19 cellular contexts compared by ENCODE assay signal in genomic region chr17:76051071-76051467, GRCh38. TPM values are rescaled to one million over a fixed set of nuclear protein-coding genes. Genes with fewer than 3 reads are reported as not detected.
DNase-seq lines count a peak whose midpoint lies in the region; ATAC-seq, FAIRE-seq and TF ChIP-seq lines count a peak whose summit lies in the region.
"Had no signal": no experiment of that assay in that cellular context is flagged by ENCODE, and none has a peak within 500 bp of the region (broad histone marks: within the 10 kb centered on the region; RNA-seq: fewer than 3 reads in every experiment).

No MANE protein-coding gene starts in this region.

- no peak overlapping the region for H2BK120ac ChIP-seq in mesenchymal stem cell (ENCODE audit: low read depth, low read length)

- no peak overlapping the region for H3K18ac ChIP-seq in mesenchymal stem cell (ENCODE audit: low read depth in 1 of 2, low read length in 2 of 2)

- H3K36me3 Mint-ChIP-seq in activated naive CD8-positive, alpha-beta T cell, result peaks cover 11% of the 10 kb centered on the region
- H3K36me3 Mint-ChIP-seq in activated naive CD8-positive, alpha-beta T cell treated with anti-CD3 and anti-CD28 coated beads for 36 hours, result peaks cover 19% of the 10 kb centered on the region
- H3K36me3 Mint-ChIP-seq in type B pancreatic cell, result peaks cover 43% of the 10 kb centered on the region
- peaks cover 52% of the 10 kb centered on the region for H3K36me3 Mint-ChIP-seq in activated naive CD4-positive, alpha-beta T cell treated with anti-CD3 and anti-CD28 coated beads, Interleukin-2, amount 10 ng/mL, durations not matched to agents 7 days and 5 days

- no peak overlapping the region for H3K4me3 ChIP-seq in bronchial epithelial cell (ENCODE audit: low read depth, low read length)
- H3K4me3 ChIP-seq in mesenchymal stem cell (ENCODE audit: insufficient read depth in 1 of 2, low read depth in 1 of 2, low read length in 2 of 2), result no peak overlapping the region

- H2BK15ac ChIP-seq in mesenchymal stem cell (ENCODE audit: low read depth, poor library complexity, severe bottlenecking), result no peak overlapping the region

- no peak overlapping the region for H3K4ac ChIP-seq in mesenchymal stem cell (ENCODE audit: low read depth in 1 of 2, low read length in 2 of 2)

- no peak overlapping the region for H2BK12ac ChIP-seq in mesenchymal stem cell (ENCODE audit: low read length in 2 of 2)

- H3K9ac ChIP-seq in mesenchymal stem cell (ENCODE audit: low read length), result no peak overlapping the region

- H3K4me3 Mint-ChIP-seq in activated naive CD8-positive, alpha-beta T cell, result no peak overlapping the region
- no peak overlapping the region for H3K4me3 Mint-ChIP-seq in activated naive CD8-positive, alpha-beta T cell treated with anti-CD3 and anti-CD28 coated beads for 36 hours
- H3K4me3 Mint-ChIP-seq in type B pancreatic cell, result peak overlapping the region; percentile 65
- no peak overlapping the region for H3K4me3 Mint-ChIP-seq in activated naive CD4-positive, alpha-beta T cell treated with anti-CD3 and anti-CD28 coated beads, Interleukin-2, amount 10 ng/mL, durations not matched to agents 7 days and 5 days
- H3K4me3 Mint-ChIP-seq: activated CD8-positive, alpha-beta T cell treated with anti-CD3 and anti-CD28 coated beads for 36 hours; brain; CD8-positive, alpha-beta memory T cell had no signal

- peaks cover 27% of the 10 kb centered on the region for H3K4me1 Mint-ChIP-seq in activated naive CD8-positive, alpha-beta T cell (ENCODE audit: low read depth)
- H3K4me1 Mint-ChIP-seq in activated naive CD8-positive, alpha-beta T cell treated with anti-CD3 and anti-CD28 coated beads for 36 hours, result peaks cover 14% of the 10 kb centered on the region
- H3K4me1 Mint-ChIP-seq in type B pancreatic cell (ENCODE audit: unreplicated experiment), result peaks cover 14% of the 10 kb centered on the region
- no peaks in the 10 kb centered on the region for H3K4me1 Mint-ChIP-seq in activated naive CD4-positive, alpha-beta T cell treated with anti-CD3 and anti-CD28 coated beads, Interleukin-2, amount 10 ng/mL, durations not matched to agents 7 days and 5 days

- no peaks in the 10 kb centered on the region for H3K9me3 Mint-ChIP-seq in activated naive CD8-positive, alpha-beta T cell (ENCODE audit: low read depth)
- no peaks in the 10 kb centered on the region for H3K9me3 Mint-ChIP-seq in activated naive CD8-positive, alpha-beta T cell treated with anti-CD3 and anti-CD28 coated beads for 36 hours
- H3K9me3 Mint-ChIP-seq in type B pancreatic cell, result peaks cover 4% of the 10 kb centered on the region
- no peaks in the 10 kb centered on the region for H3K9me3 Mint-ChIP-seq in activated naive CD4-positive, alpha-beta T cell treated with anti-CD3 and anti-CD28 coated beads, Interleukin-2, amount 10 ng/mL, durations not matched to agents 7 days and 5 days
- H3K9me3 Mint-ChIP-seq: activated CD8-positive, alpha-beta T cell treated with anti-CD3 and anti-CD28 coated beads for 36 hours; brain; CD8-positive, alpha-beta memory T cell had no signal

- WGBS in mesenchymal stem cell, result 98% methylated on average over 4 of the region's 6 CpGs

- no peak overlapping the region for H3K23ac ChIP-seq in mesenchymal stem cell (ENCODE audit: low read length in 2 of 2)

- no peak overlapping the region for H4K8ac ChIP-seq in mesenchymal stem cell (ENCODE audit: low read length)

- H3K9me3 ChIP-seq in mesenchymal stem cell (ENCODE audit: control insufficient read depth, low read length), result peaks cover 3% of the 10 kb centered on the region

- H3K27me3 ChIP-seq in bronchial epithelial cell (ENCODE audit: control insufficient read depth, insufficient read depth, low read length) (no peaks in the 10 kb centered on the region), mesenchymal stem cell (ENCODE audit: control insufficient read depth in 1 of 2, insufficient read depth in 1 of 2, low read length in 2 of 2) (no peaks in the 10 kb centered on the region)

- H3K4me2 ChIP-seq in mesenchymal stem cell (ENCODE audit: low read length, poor library complexity, severe bottlenecking), result peak overlapping the region; percentile 24

- H3K4me1 ChIP-seq in mesenchymal stem cell (ENCODE audit: control insufficient read depth, insufficient read depth, low read depth, low read length), result peaks cover 30% of the 10 kb centered on the region

- peak overlapping the region; percentile 50 for H2AK5ac ChIP-seq in mesenchymal stem cell (ENCODE audit: low read length, severe bottlenecking)

- H2BK5ac ChIP-seq in mesenchymal stem cell (ENCODE audit: low read depth, low read length, poor library complexity, severe bottlenecking), result peak overlapping the region; percentile 90

- H3K36me3 ChIP-seq in bronchial epithelial cell (ENCODE audit: control insufficient read depth, insufficient read depth, low read length), result peaks cover 12% of the 10 kb centered on the region
- H3K36me3 ChIP-seq in mesenchymal stem cell (ENCODE audit: control insufficient read depth in 1 of 2, insufficient read depth in 2 of 2, low read depth in 1 of 2, low read length in 2 of 2), result peaks cover 47 to 88% of the 10 kb centered on the region in 2 experiments

- no peak overlapping the region for H2AFZ ChIP-seq in mesenchymal stem cell (ENCODE audit: low read depth, low read length)

- H3K27ac Mint-ChIP-seq in activated naive CD8-positive, alpha-beta T cell, result peak overlapping the region; percentile 9
- H3K27ac Mint-ChIP-seq in activated naive CD8-positive, alpha-beta T cell treated with anti-CD3 and anti-CD28 coated beads for 36 hours, result no peak overlapping the region
- peak overlapping the region; percentile 93 for H3K27ac Mint-ChIP-seq in type B pancreatic cell
- no peak overlapping the region for H3K27ac Mint-ChIP-seq in activated naive CD4-positive, alpha-beta T cell treated with anti-CD3 and anti-CD28 coated beads, Interleukin-2, amount 10 ng/mL, durations not matched to agents 7 days and 5 days

- TF ChIP-seq CTCF in bronchial epithelial cell (IDR thresholded peaks at IDR 0.05; ENCODE audit: insufficient read depth, low read length, severe bottlenecking) (no peak), type B pancreatic cell (conservative IDR thresholded peaks at IDR 0.05) (no peak)

- H3K27ac ChIP-seq in mesenchymal stem cell (ENCODE audit: low read length, poor library complexity, severe bottlenecking), result peak overlapping the region; percentile 98

- peaks cover 13% of the 10 kb centered on the region for H3K79me1 ChIP-seq in mesenchymal stem cell (replicated peaks; ENCODE audit: low read length, poor library complexity, severe bottlenecking)

- DNase-seq in activated naive CD8-positive, alpha-beta T cell treated with anti-CD3 and anti-CD28 coated beads for 36 hours, result no peak
- DNase-seq in bronchial epithelial cell (ENCODE audit: low read depth) (peak; percentile 78), mesenchymal stem cell (no peak), type B pancreatic cell (ENCODE audit: extremely low spot score, unreplicated experiment) (no peak), NCI-H2171 treated with DMSO at 0.1 percent for 48 hours (lab: John Stamatoyannopoulos, UW) (no peak)
- no peak for DNase-seq in activated naive CD4-positive, alpha-beta T cell treated with anti-CD3 and anti-CD28 coated beads, Interleukin-2, amount 10 ng/mL, durations not matched to agents 7 days and 5 days
- DNase-seq: activated CD8-positive, alpha-beta T cell treated with anti-CD3 and anti-CD28 coated beads for 36 hours; CD8-positive, alpha-beta memory T cell; effector CD4-positive, alpha-beta T cell; EL; NCI-H1930; NCI-H526 treated with DMSO at 0.1 percent for 48 hours had no signal

- H4K91ac ChIP-seq in mesenchymal stem cell (ENCODE audit: low read length), result no peak overlapping the region

- no peaks in the 10 kb centered on the region for H3K27me3 Mint-ChIP-seq in activated naive CD8-positive, alpha-beta T cell
- H3K27me3 Mint-ChIP-seq in activated naive CD8-positive, alpha-beta T cell treated with anti-CD3 and anti-CD28 coated beads for 36 hours, result no peaks in the 10 kb centered on the region
- H3K27me3 Mint-ChIP-seq in type B pancreatic cell, result no peaks in the 10 kb centered on the region
- no peaks in the 10 kb centered on the region for H3K27me3 Mint-ChIP-seq in activated naive CD4-positive, alpha-beta T cell treated with anti-CD3 and anti-CD28 coated beads, Interleukin-2, amount 10 ng/mL, durations not matched to agents 7 days and 5 days
- H3K27me3 Mint-ChIP-seq: activated CD8-positive, alpha-beta T cell treated with anti-CD3 and anti-CD28 coated beads for 36 hours; brain; CD8-positive, alpha-beta memory T cell had no signal

- no peak overlapping the region for H3K14ac ChIP-seq in mesenchymal stem cell (ENCODE audit: low read length in 2 of 2)

- no peak for FAIRE-seq in bronchial epithelial cell (lab: Jason Lieb, UNC)
- FAIRE-seq: HTR-8/SVneo had no signal

- ATAC-seq in GM19397 (IDR thresholded peaks at IDR 0.05; ENCODE audit: unreplicated experiment), result no peak
- ATAC-seq: activated CD8-positive, alpha-beta T cell treated with anti-CD3 and anti-CD28 coated beads for 36 hours had no signal

- CTCF ChIA-PET in activated naive CD4-positive, alpha-beta T cell treated with anti-CD3 and anti-CD28 coated beads, Interleukin-2, amount 10 ng/mL, durations not matched to agents 7 days and 5 days (lab: Charles Lee), result interaction anchor here (0.9 to 1.2 kb wide), 2 partner anchors 37 to 287 kb away, joined by 3 read pairs; no protein-coding TSS in a partner anchor

RNA-seq across cellular contexts. Expression of gene SRP68, which starts 21.2 kb away (rescaled TPM):
- 100 to 1,000 TPM; 140 to 141 TPM for total RNA-seq in activated naive CD8-positive, alpha-beta T cell treated with anti-CD3 and anti-CD28 coated beads for 36 hours
- total RNA-seq in bronchial epithelial cell (42.9 and 54.8 TPM in 2 replicates), type B pancreatic cell (ENCODE audit: low replicate concordance) (86.7 and 89.6 TPM in 2 replicates)
- 56.0 TPM for polyA plus RNA-seq in mesenchymal stem cell (2013, experiment 1 of 2)
- 57.0 TPM for polyA plus RNA-seq in mesenchymal stem cell (2013, experiment 2 of 2)

RNA-seq across cellular contexts. Expression of gene GALR2, which starts 23.5 kb away (rescaled TPM):
- total RNA-seq in activated naive CD8-positive, alpha-beta T cell treated with anti-CD3 and anti-CD28 coated beads for 36 hours, result 1 to 10 TPM; 2.5 to 2.7 TPM
- total RNA-seq in bronchial epithelial cell, result not detected in 2 replicates
- 0.12 TPM for polyA plus RNA-seq in mesenchymal stem cell (2013, experiment 1 of 2)
- polyA plus RNA-seq in mesenchymal stem cell (2013, experiment 2 of 2), result 0.11 TPM
- 0.94 and 1.3 TPM in 2 replicates for total RNA-seq in type B pancreatic cell (ENCODE audit: low replicate concordance)
- total RNA-seq: skeletal muscle tissue, urinary bladder had no signal
- polyA plus RNA-seq: CD8-positive, alpha-beta memory T cell had no signal

RNA-seq across cellular contexts. Expression of gene EVPL, which starts 24.0 kb away (rescaled TPM):
- 1 to 10 TPM; 2.0 to 2.5 TPM for total RNA-seq in activated naive CD8-positive, alpha-beta T cell treated with anti-CD3 and anti-CD28 coated beads for 36 hours
- total RNA-seq in bronchial epithelial cell, result 27.1 and 93.3 TPM in 2 replicates
- polyA plus RNA-seq in mesenchymal stem cell (2013, experiment 1 of 2), result not detected
- polyA plus RNA-seq in mesenchymal stem cell (2013, experiment 2 of 2), result not detected
- 31.9 and 116 TPM in 2 replicates for total RNA-seq in type B pancreatic cell (ENCODE audit: low replicate concordance)
- total RNA-seq: lung microvascular endothelial cell had no signal
- polyA plus RNA-seq: CD8-positive, alpha-beta memory T cell had no signal

RNA-seq across cellular contexts. Expression of gene ZACN, which starts 27.9 kb away (rescaled TPM):
- 1 to 10 TPM; 3.7 TPM for total RNA-seq in activated naive CD8-positive, alpha-beta T cell treated with anti-CD3 and anti-CD28 coated beads for 36 hours
- total RNA-seq in bronchial epithelial cell (not detected in 2 replicates), type B pancreatic cell (ENCODE audit: low replicate concordance) (0.29 TPM in 1 of 2 replicates, not detected in the other)
- polyA plus RNA-seq in mesenchymal stem cell (2013, experiment 1 of 2), result 0.03 TPM
- polyA plus RNA-seq in mesenchymal stem cell (2013, experiment 2 of 2), result not detected
- total RNA-seq: lung microvascular endothelial cell, skeletal muscle tissue, urinary bladder had no signal

RNA-seq across cellular contexts. Expression of gene CDK3, which starts 50.4 kb away (rescaled TPM):
- 1 to 10 TPM; 4.9 to 5.5 TPM for total RNA-seq in activated naive CD8-positive, alpha-beta T cell treated with anti-CD3 and anti-CD28 coated beads for 36 hours
- total RNA-seq in bronchial epithelial cell, result 0.64 and 1.3 TPM in 2 replicates
- polyA plus RNA-seq in mesenchymal stem cell (2013, experiment 1 of 2), result 3.5 TPM
- 3.1 TPM for polyA plus RNA-seq in mesenchymal stem cell (2013, experiment 2 of 2)
- 11.5 and 14.1 TPM in 2 replicates for total RNA-seq in type B pancreatic cell (ENCODE audit: low replicate concordance)
- polyA plus RNA-seq: CD8-positive, alpha-beta memory T cell had no signal

Comparison
In these comparisons a context has a peak if more than half of its experiments do, and no peak if none do; other contexts are left out.
1. H3K27ac Mint-ChIP-seq: peak in activated naive CD8-positive, alpha-beta T cell (single experiment) and type B pancreatic cell (single experiment); none in activated naive CD8-positive, alpha-beta T cell treated with anti-CD3 and anti-CD28 coated beads for 36 hours (single experiment) and activated naive CD4-positive, alpha-beta T cell treated with anti-CD3 and anti-CD28 coated beads, Interleukin-2, amount 10 ng/mL, durations not matched to agents 7 days and 5 days (single experiment).